In the genomic region with DNA sequence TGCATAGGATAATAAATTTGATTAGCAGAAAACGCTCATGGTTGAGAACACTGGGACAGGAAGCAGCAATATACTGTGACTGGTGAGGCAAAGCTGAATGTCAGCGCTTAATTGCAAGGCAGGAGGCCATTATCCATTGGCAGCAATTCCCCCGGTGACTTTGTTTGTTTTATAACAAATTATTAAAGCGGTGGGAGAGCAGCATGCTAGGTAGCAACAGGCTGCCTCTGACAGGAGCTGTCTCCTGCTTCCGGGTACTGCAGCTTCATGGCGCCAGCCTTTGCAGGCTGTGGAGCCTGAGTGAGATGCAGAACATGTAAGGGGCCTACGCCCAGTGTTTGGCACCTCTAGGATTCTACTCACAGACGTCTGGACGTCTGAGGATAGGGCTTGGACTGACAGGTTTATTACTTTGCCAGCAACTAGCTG, we compare ENCODE assay signal across 1 cellular context.
TF ChIP-seq lines count a peak whose summit lies in the region.

No MANE protein-coding gene starts in this region.

TF ChIP-seq in HepG2, 621 proteins besides CTCF, POLR2A, EP300 and RAD21 (continued from another document):
- TF ChIP-seq, protein P1, sequence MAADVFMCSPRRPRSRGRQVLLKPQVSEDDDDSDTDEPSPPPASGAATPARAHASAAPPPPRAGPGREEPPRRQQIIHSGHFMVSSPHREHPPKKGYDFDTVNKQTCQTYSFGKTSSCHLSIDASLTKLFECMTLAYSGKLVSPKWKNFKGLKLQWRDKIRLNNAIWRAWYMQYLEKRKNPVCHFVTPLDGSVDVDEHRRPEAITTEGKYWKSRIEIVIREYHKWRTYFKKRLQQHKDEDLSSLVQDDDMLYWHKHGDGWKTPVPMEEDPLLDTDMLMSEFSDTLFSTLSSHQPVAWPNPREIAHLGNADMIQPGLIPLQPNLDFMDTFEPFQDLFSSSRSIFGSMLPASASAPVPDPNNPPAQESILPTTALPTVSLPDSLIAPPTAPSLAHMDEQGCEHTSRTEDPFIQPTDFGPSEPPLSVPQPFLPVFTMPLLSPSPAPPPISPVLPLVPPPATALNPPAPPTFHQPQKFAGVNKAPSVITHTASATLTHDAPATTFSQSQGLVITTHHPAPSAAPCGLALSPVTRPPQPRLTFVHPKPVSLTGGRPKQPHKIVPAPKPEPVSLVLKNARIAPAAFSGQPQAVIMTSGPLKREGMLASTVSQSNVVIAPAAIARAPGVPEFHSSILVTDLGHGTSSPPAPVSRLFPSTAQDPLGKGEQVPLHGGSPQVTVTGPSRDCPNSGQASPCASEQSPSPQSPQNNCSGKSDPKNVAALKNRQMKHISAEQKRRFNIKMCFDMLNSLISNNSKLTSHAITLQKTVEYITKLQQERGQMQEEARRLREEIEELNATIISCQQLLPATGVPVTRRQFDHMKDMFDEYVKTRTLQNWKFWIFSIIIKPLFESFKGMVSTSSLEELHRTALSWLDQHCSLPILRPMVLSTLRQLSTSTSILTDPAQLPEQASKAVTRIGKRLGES (CRISPR knock-in tag; IDR thresholded peaks at IDR 0.05; ENCODE audit: borderline replicate concordance) = no peak
- TF ChIP-seq NFATC3 (CRISPR knock-in tag; IDR thresholded peaks at IDR 0.05) (no peak), THAP7 (CRISPR knock-in tag; IDR thresholded peaks at IDR 0.05) (no peak)
